Comparison of ENCODE assay signal across 8 cellular contexts in genomic region chrX:150362599-150363481, GRCh38. TPM values are rescaled to one million over a fixed set of nuclear protein-coding genes. Genes with fewer than 3 reads are reported as not detected.
DNase-seq lines count a peak whose midpoint lies in the region; ATAC-seq, FAIRE-seq and TF ChIP-seq lines count a peak whose summit lies in the region.

Gene MAMLD1, plus strand, starts transcription at chrX:150363317. Its CDS starts 82,200 bp downstream, at chrX:150445517.

- no peak within 1 kb of the TSS for H3K27ac ChIP-seq in CD4-positive, alpha-beta T cell (ENCODE audit: low read depth, low read length)
- H3K27ac ChIP-seq in HepG2 (ENCODE audit: extremely low read length, insufficient read depth, low read length): no peak within 1 kb of the TSS

- no peak within 1 kb of the TSS for H3K27ac Mint-ChIP-seq in CD4-positive, alpha-beta T cell

- H3K4me2 ChIP-seq in HepG2 (ENCODE audit: low read depth, low read length): peak within 1 kb of the TSS; percentile 47

- TF ChIP-seq POLR2A in HepG2 (IDR thresholded peaks at IDR 0.05; ENCODE audit: insufficient read depth in 1 of 2, low read depth in 2 of 2, low read length in 2 of 2): no peak

- H3K27me3 ChIP-seq in CD4-positive, alpha-beta T cell (ENCODE audit: control insufficient read depth, insufficient read depth, low read length): peaks cover 4% of the 10 kb centered on the region
- peaks cover 10 to 42% of the 10 kb centered on the region in 2 experiments; a peak in 4 of 5 replicates for H3K27me3 ChIP-seq in HepG2 (ENCODE audit: control insufficient read depth in 1 of 2, insufficient read depth in 2 of 2, low read length in 2 of 2)

- H3K9me3 ChIP-seq in CD4-positive, alpha-beta T cell (ENCODE audit: control insufficient read depth, low read length): no peaks in the 10 kb centered on the region
- H3K9me3 ChIP-seq in HepG2 (ENCODE audit: low read length): no peaks in the 10 kb centered on the region

- peak within 1 kb of the TSS in 2 of 3 experiments; percentile 13 to 64; a peak in 2 of 6 replicates for H3K4me3 ChIP-seq in HepG2 (replicated peaks in 1 of 3; ENCODE audit: insufficient read depth in 1 of 3, low read depth in 2 of 3, low read length in 3 of 3)

- no peaks in the 10 kb centered on the region for H3K36me3 ChIP-seq in HepG2 (replicated peaks in 1 of 2; ENCODE audit: control insufficient read depth in 1 of 2, insufficient read depth in 2 of 2, low read length in 2 of 2)

- POLR2A ChIA-PET in CD4-positive, alpha-beta T cell (lab: Charles Lee): interaction anchor here (0.8 to 1.9 kb wide), 5 partner anchors 47 to 212 kb away, joined by 3 to 11 read pairs (median 4); partner anchors contain the start of gene MTM1
- POLR2A ChIA-PET in HepG2 (lab: Yijun Ruan, JAX): no interaction called here

- no peak within 1 kb of the TSS for H2AFZ ChIP-seq in HepG2 (ENCODE audit: low read length)

- FAIRE-seq in HepG2 (lab: Jason Lieb, UNC): no peak

- peaks cover 29% of the 10 kb centered on the region for H3K27me3 Mint-ChIP-seq in CD4-positive, alpha-beta T cell

- TF ChIP-seq RAD21 in Ishikawa (IDR thresholded peaks at IDR 0.05; ENCODE audit: low read depth) (no peak), HepG2 (CRISPR knock-in tag; IDR thresholded peaks at IDR 0.05) (no peak)

- H3K79me2 ChIP-seq in HepG2 (ENCODE audit: insufficient read depth, low read length): no peaks in the 10 kb centered on the region

- H3K4me1 Mint-ChIP-seq in CD4-positive, alpha-beta T cell (ENCODE audit: low read depth): peaks cover 33% of the 10 kb centered on the region

- H3K9ac ChIP-seq in HepG2 (ENCODE audit: insufficient read depth, low read depth, low read length): no peak within 1 kb of the TSS

- 0% methylated on average over 5 of the region's 88 CpGs for WGBS in HepG2 (ENCODE audit: low lambda C conversion rate)

- intact Hi-C loops in CD4-positive, alpha-beta T cell (cut with DNase I, micrococcal nuclease): loop anchor here (10.0 kb wide), 2 partner anchors 122 to 212 kb away; no protein-coding TSS in a partner anchor
- intact Hi-C loops in HepG2 (cut with micrococcal nuclease; ENCODE audit: unreplicated experiment): no loop called here

- CTCF ChIA-PET in CD4-positive, alpha-beta T cell (lab: Charles Lee): no interaction called here
- CTCF ChIA-PET in HepG2 (lab: Yijun Ruan, JAX; ENCODE audit: low intra/inter-chr PET ratio, low total read pairs): no interaction called here

- H3K4me1 ChIP-seq in HepG2 (ENCODE audit: insufficient read depth, low read length): peaks cover 23% of the 10 kb centered on the region; the same call in 1 of the 2 replicates

- H3K4me3 Mint-ChIP-seq in CD4-positive, alpha-beta T cell: peak within 1 kb of the TSS; percentile 89

- DNase-seq in CD4-positive, alpha-beta T cell: peak in 9 of 10 experiments; percentile 17 to 63 (median 37)
- DNase-seq in activated CD4-positive, alpha-beta T cell treated with anti-CD3 and anti-CD28 coated beads for 48 hours: peak; percentile 69
- DNase-seq in dermis microvascular lymphatic vessel endothelial cell (ENCODE audit: low read depth in 2 of 2) (peak; percentile 55 to 84), HepG2 (ENCODE audit: low spot score) (no peak), NCI-H2081 treated with DMSO at 0.1 percent for 48 hours (lab: John Stamatoyannopoulos, UW) (no peak), NCI-H2107 (lab: John Stamatoyannopoulos, UW) (no peak)
- DNase-seq in stimulated activated CD4-positive, alpha-beta T cell treated with anti-CD3 and anti-CD28 coated beads, Interleukin-1b, Interleukin-23, amount 100 ng/mL, for 1 hour (ENCODE audit: low read depth in 2 of 2): peak; percentile 17 to 35

- no peaks in the 10 kb centered on the region for H3K9me3 Mint-ChIP-seq in CD4-positive, alpha-beta T cell

- no TSS peak for BruUV-seq in HepG2 (replicated peaks; lab: Mats Ljungman, UMichigan)

- ATAC-seq in CD4-positive, alpha-beta T cell (ENCODE audit: poor library complexity): peak; percentile 67
- ATAC-seq in HepG2: peak; percentile 40

- H4K20me1 ChIP-seq in HepG2 (ENCODE audit: insufficient read depth, low read length): no peaks in the 10 kb centered on the region

- no peak for TF ChIP-seq CTCF in CD4-positive, alpha-beta T cell (IDR thresholded peaks at IDR 0.05)
- TF ChIP-seq CTCF in HepG2 (CRISPR knock-in tag; IDR thresholded peaks at IDR 0.05): no peak

- no peak for TF ChIP-seq EP300 in Ishikawa (IDR thresholded peaks at IDR 0.05; ENCODE audit: borderline replicate concordance)
- no peak for TF ChIP-seq EP300 in HepG2 (IDR thresholded peaks at IDR 0.05; ENCODE audit: low read depth in 2 of 2, low read length in 2 of 2)
- no peak for TF ChIP-seq EP300 in HepG2 (CRISPR knock-in tag; IDR thresholded peaks at IDR 0.05; ENCODE audit: borderline replicate concordance)

- H3K36me3 Mint-ChIP-seq in CD4-positive, alpha-beta T cell (ENCODE audit: low read depth): no peaks in the 10 kb centered on the region

- in situ Hi-C loops in HepG2 (cut with HindIII; ENCODE audit: extremely low pct_ligation_motif_present, low pct_unique_long_range_greater_than_20kb): loop anchor here (25.0 kb wide), 1 partner anchor 401 kb away; no protein-coding TSS in a partner anchor

TF ChIP-seq in Ishikawa, 13 proteins besides CTCF, POLR2A, EP300 and RAD21:
- TF ChIP-seq ZBTB7A (IDR thresholded peaks at IDR 0.05; ENCODE audit: low read depth) (no peak), NFIC (IDR thresholded peaks at IDR 0.05) (no peak), MAX (IDR thresholded peaks at IDR 0.05) (peak; percentile 62)

TF ChIP-seq in HepG2, 621 proteins besides CTCF, POLR2A, EP300 and RAD21:
- TF ChIP-seq MEIS2 (CRISPR knock-in tag; IDR thresholded peaks at IDR 0.05): no peak
- peak; percentile 62; the same call in 1 of the 2 replicates for TF ChIP-seq ZFP91 (CRISPR knock-in tag; IDR thresholded peaks at IDR 0.05; ENCODE audit: borderline replicate concordance)
- TF ChIP-seq, protein P1, sequence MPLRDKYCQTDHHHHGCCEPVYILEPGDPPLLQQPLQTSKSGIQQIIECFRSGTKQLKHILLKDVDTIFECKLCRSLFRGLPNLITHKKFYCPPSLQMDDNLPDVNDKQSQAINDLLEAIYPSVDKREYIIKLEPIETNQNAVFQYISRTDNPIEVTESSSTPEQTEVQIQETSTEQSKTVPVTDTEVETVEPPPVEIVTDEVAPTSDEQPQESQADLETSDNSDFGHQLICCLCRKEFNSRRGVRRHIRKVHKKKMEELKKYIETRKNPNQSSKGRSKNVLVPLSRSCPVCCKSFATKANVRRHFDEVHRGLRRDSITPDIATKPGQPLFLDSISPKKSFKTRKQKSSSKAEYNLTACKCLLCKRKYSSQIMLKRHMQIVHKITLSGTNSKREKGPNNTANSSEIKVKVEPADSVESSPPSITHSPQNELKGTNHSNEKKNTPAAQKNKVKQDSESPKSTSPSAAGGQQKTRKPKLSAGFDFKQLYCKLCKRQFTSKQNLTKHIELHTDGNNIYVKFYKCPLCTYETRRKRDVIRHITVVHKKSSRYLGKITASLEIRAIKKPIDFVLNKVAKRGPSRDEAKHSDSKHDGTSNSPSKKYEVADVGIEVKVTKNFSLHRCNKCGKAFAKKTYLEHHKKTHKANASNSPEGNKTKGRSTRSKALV (CRISPR knock-in tag; IDR thresholded peaks at IDR 0.05): 0 out of 2 replicates have a peak, but pooled peaks have one; percentile 30
- no peak for TF ChIP-seq ZNF451 (CRISPR knock-in tag; IDR thresholded peaks at IDR 0.05)

RNA-seq across cellular contexts. Expression of gene MAMLD1, which starts in this region (rescaled TPM):
- under 1 TPM; 0.45 to 0.96 TPM for total RNA-seq in CD4-positive, alpha-beta T cell
- total RNA-seq in dermis microvascular lymphatic vessel endothelial cell: 0.26 and 1.1 TPM in 2 replicates
- total RNA-seq in HepG2 (2016; rRNA removed; fragmentation: Illumina TruSeq; extraction: Trizol): not detected in 2 replicates
- total RNA-seq in HepG2 (2016; cell fraction: cytosol; rRNA removed; fragmentation: Illumina TruSeq; extraction: Trizol; ENCODE audit: low read depth): not detected in 2 replicates
- 0.06 TPM in 1 of 2 replicates, not detected in the other for total RNA-seq in HepG2 (2016; cell fraction: insoluble cytoplasmic fraction; rRNA removed; fragmentation: Illumina TruSeq; extraction: Trizol)
- not detected in 2 replicates for total RNA-seq in HepG2 (2016; cell fraction: membrane; rRNA removed; fragmentation: Illumina TruSeq; extraction: Trizol)
- not detected in 2 replicates for total RNA-seq in HepG2 (2016; cell fraction: nucleus; rRNA removed; fragmentation: Illumina TruSeq; extraction: Trizol)
- 0.01 TPM in 1 of 2 replicates, not detected in the other for polyA plus RNA-seq in HepG2 (2011; rRNA removed)
- not detected in 2 replicates for polyA plus RNA-seq in HepG2 (2011; cell fraction: cytosol; rRNA removed)
- 0.05 TPM in 1 of 2 replicates, not detected in the other for polyA plus RNA-seq in HepG2 (2011; cell fraction: nucleus; rRNA removed)
- not detected in 2 replicates for polyA plus RNA-seq in HepG2 (2012)
- polyA plus RNA-seq in HepG2 (2016; cell fraction: cytosol; fragmentation: Illumina TruSeq; extraction: Trizol; ENCODE audit: low read depth): 0.03 TPM in 1 of 2 replicates, not detected in the other
- polyA plus RNA-seq in HepG2 (2016; cell fraction: insoluble cytoplasmic fraction; fragmentation: Illumina TruSeq; extraction: Trizol; ENCODE audit: low read depth): not detected in 2 replicates
- polyA plus RNA-seq in HepG2 (2016; cell fraction: membrane; fragmentation: Illumina TruSeq; extraction: Trizol; ENCODE audit: low read depth): not detected in 2 replicates
- 0.20 TPM in 1 of 2 replicates, not detected in the other for polyA plus RNA-seq in HepG2 (2016; cell fraction: nucleus; fragmentation: Illumina TruSeq; extraction: Trizol; ENCODE audit: insufficient read depth, low read depth)
- polyA minus RNA-seq in HepG2 (2011; rRNA and poly(A)+ RNA removed; ENCODE audit: low replicate concordance): 6.9 TPM in 1 of 2 replicates, not detected in the other
- polyA minus RNA-seq in HepG2 (2011; cell fraction: cytosol; rRNA and poly(A)+ RNA removed): not detected in 2 replicates
- polyA minus RNA-seq in HepG2 (2011; cell fraction: nucleus; rRNA and poly(A)+ RNA removed): 0.13 TPM in 1 of 2 replicates, not detected in the other

Comparison
In these comparisons a context has a peak if more than half of its experiments do, and no peak if none do; other contexts are left out.
1. Peak in DNase-seq and ATAC-seq in CD4-positive, alpha-beta T cell; RNA of the gene not detected or under 1 TPM.
2. DNase-seq: peak in activated CD4-positive, alpha-beta T cell treated with anti-CD3 and anti-CD28 coated beads for 48 hours (single experiment), dermis microvascular lymphatic vessel endothelial cell (2 of 2) and stimulated activated CD4-positive, alpha-beta T cell treated with anti-CD3 and anti-CD28 coated beads, Interleukin-1b, Interleukin-23, amount 100 ng/mL, for 1 hour (2 of 2); none in HepG2 (single experiment), NCI-H2081 treated with DMSO at 0.1 percent for 48 hours (single experiment) and NCI-H2107 (single experiment).